ENCODE assay signal across 27 cellular contexts in genomic region chr6:36431197-36431596, GRCh38. TPM values are rescaled to one million over a fixed set of nuclear protein-coding genes. Genes with fewer than 3 reads are reported as not detected.
"Had no signal": no experiment of that assay in that cellular context is flagged by ENCODE, and none has a peak within 500 bp of the region (broad histone marks: within the 10 kb centered on the region; RNA-seq: fewer than 3 reads in every experiment).

No MANE protein-coding gene starts in this region.

- H3K4me3 ChIP-seq: gastrocnemius medialis, hepatocyte, lung, psoas muscle, spleen, testis, tibial nerve had no signal

- FAIRE-seq: endometrium had no signal

- H3K27me3 Mint-ChIP-seq: naive B cell; stimulated activated naive B cell treated with anti-CD40 and anti-IgM and Interleukin-4, amounts not matched to agents 10 μg/mL and 1 μg/mL and 100 μg/mL, for 72 hours; stimulated activated naive CD8-positive, alpha-beta T cell treated with anti-CD3 and anti-CD28 coated beads, Interleukin-15, amount 100 ng/mL, for 72 hours had no signal

- DNase-seq: cortex of kidney; effector memory CD4-positive, alpha-beta T cell; gastrocnemius medialis; left colon; left ventricle myocardium superior; mesendoderm; naive B cell; nephron progenitor cell; psoas muscle; retina; spleen; stimulated activated CD4-positive, alpha-beta T cell treated with anti-CD3 and anti-CD28 coated beads, Interleukin-15, amount 100 ng/mL, for 24 hours; stimulated activated CD4-positive, alpha-beta T cell treated with anti-CD3 and anti-CD28 coated beads, Interleukin-2, amount 100 ng/mL, for 24 hours; stimulated activated CD4-positive, alpha-beta T cell treated with anti-CD3 and anti-CD28 coated beads, Interleukin-4, amount 100 ng/mL, for 4 hours; stimulated activated naive B cell treated with anti-CD40 and anti-IgM and Interleukin-4, amounts not matched to agents 10 μg/mL and 1 μg/mL and 100 μg/mL, for 72 hours; stimulated activated naive CD8-positive, alpha-beta T cell treated with anti-CD3 and anti-CD28 coated beads, Interleukin-15, amount 100 ng/mL, for 72 hours; testis had no signal

- H3K27ac ChIP-seq: gastrocnemius medialis, hepatocyte, psoas muscle, spleen, testis, tibial nerve had no signal

- H3K36me3 Mint-ChIP-seq: naive B cell; stimulated activated naive B cell treated with anti-CD40 and anti-IgM and Interleukin-4, amounts not matched to agents 10 μg/mL and 1 μg/mL and 100 μg/mL, for 72 hours had no signal

- H3K4me1 ChIP-seq: gastrocnemius medialis, psoas muscle, spleen, testis, tibial nerve had no signal

- H3K4me1 Mint-ChIP-seq: naive B cell had no signal

- H3K4me3 Mint-ChIP-seq: naive B cell; nephron progenitor cell; stimulated activated naive B cell treated with anti-CD40 and anti-IgM and Interleukin-4, amounts not matched to agents 10 μg/mL and 1 μg/mL and 100 μg/mL, for 72 hours; stimulated activated naive CD8-positive, alpha-beta T cell treated with anti-CD3 and anti-CD28 coated beads, Interleukin-15, amount 100 ng/mL, for 72 hours had no signal

- H3K4me2 ChIP-seq: hepatocyte had no signal

- H3K27me3 ChIP-seq: gastrocnemius medialis, hepatocyte, spleen, testis, tibial nerve had no signal

- H3K9me3 ChIP-seq: gastrocnemius medialis, psoas muscle, spleen, testis, tibial nerve had no signal

- H3K27ac Mint-ChIP-seq: nephron progenitor cell; stimulated activated naive B cell treated with anti-CD40 and anti-IgM and Interleukin-4, amounts not matched to agents 10 μg/mL and 1 μg/mL and 100 μg/mL, for 72 hours; stimulated activated naive CD8-positive, alpha-beta T cell treated with anti-CD3 and anti-CD28 coated beads, Interleukin-15, amount 100 ng/mL, for 72 hours had no signal

- H2AFZ ChIP-seq: hepatocyte had no signal

- H3K79me2 ChIP-seq: hepatocyte had no signal

- H3K36me3 ChIP-seq: gastrocnemius medialis, spleen, tibial nerve had no signal

- H3K9me3 Mint-ChIP-seq: naive B cell; nephron progenitor cell; stimulated activated naive B cell treated with anti-CD40 and anti-IgM and Interleukin-4, amounts not matched to agents 10 μg/mL and 1 μg/mL and 100 μg/mL, for 72 hours; stimulated activated naive CD8-positive, alpha-beta T cell treated with anti-CD3 and anti-CD28 coated beads, Interleukin-15, amount 100 ng/mL, for 72 hours had no signal

RNA-seq across cellular contexts. Expression of gene PXT1, which starts 11.5 kb away (rescaled TPM):
- total RNA-seq: esophagus mucosa, gastrocnemius medialis, hepatocyte, kidney epithelial cell, left colon, omental fat pad, skeletal muscle tissue, subcutaneous adipose tissue, tibial nerve, ureter had no signal
- polyA plus RNA-seq: hepatocyte, spleen had no signal

RNA-seq across cellular contexts. Expression of gene ETV7, which starts 43.7 kb away (rescaled TPM):
- total RNA-seq: gastrocnemius medialis, psoas muscle, skeletal muscle tissue had no signal
